20 cellular contexts compared by ENCODE assay signal in genomic region chr2:68240446-68240845, GRCh38. TPM values are rescaled to one million over a fixed set of nuclear protein-coding genes. Genes with fewer than 3 reads are reported as not detected.
DNase-seq lines count a peak whose midpoint lies in the region; ATAC-seq and TF ChIP-seq lines count a peak whose summit lies in the region.
"Had no signal": no experiment of that assay in that cellular context is flagged by ENCODE, and none has a peak within 500 bp of the region (broad histone marks: within the 10 kb centered on the region; RNA-seq: fewer than 3 reads in every experiment).

No MANE protein-coding gene starts in this region.

- H3K27me3 Mint-ChIP-seq in activated CD4-positive, alpha-beta memory T cell treated with anti-CD3 and anti-CD28 coated beads for 36 hours: no peaks in the 10 kb centered on the region
- H3K27me3 Mint-ChIP-seq in activated CD4-positive, alpha-beta memory T cell treated with anti-CD3 and anti-CD28 coated beads, Interleukin-2, amount 10 ng/mL, durations not matched to agents 7 days and 5 days: no peaks in the 10 kb centered on the region
- H3K27me3 Mint-ChIP-seq in central memory CD8-positive, alpha-beta T cell: no peaks in the 10 kb centered on the region
- no peaks in the 10 kb centered on the region for H3K27me3 Mint-ChIP-seq in stimulated activated naive B cell treated with anti-CD40 and anti-IgM and Interleukin-4, amounts not matched to agents 10 μg/mL and 1 μg/mL and 100 μg/mL, for 72 hours
- H3K27me3 Mint-ChIP-seq: progenitor cell of endocrine pancreas had no signal

- no peaks in the 10 kb centered on the region for H3K9me3 Mint-ChIP-seq in activated CD4-positive, alpha-beta memory T cell treated with anti-CD3 and anti-CD28 coated beads for 36 hours
- no peaks in the 10 kb centered on the region for H3K9me3 Mint-ChIP-seq in activated CD4-positive, alpha-beta memory T cell treated with anti-CD3 and anti-CD28 coated beads, Interleukin-2, amount 10 ng/mL, durations not matched to agents 7 days and 5 days
- H3K9me3 Mint-ChIP-seq in central memory CD8-positive, alpha-beta T cell: no peaks in the 10 kb centered on the region
- no peaks in the 10 kb centered on the region for H3K9me3 Mint-ChIP-seq in stimulated activated naive B cell treated with anti-CD40 and anti-IgM and Interleukin-4, amounts not matched to agents 10 μg/mL and 1 μg/mL and 100 μg/mL, for 72 hours
- H3K9me3 Mint-ChIP-seq: T-helper 2 cell treated with Interferon-gamma antibody and Interleukin-4, amounts not matched to agents 5 μg/mL and 100 μg/mL, for 36 hours had no signal

- H4K20me1 ChIP-seq in osteoblast (ENCODE audit: insufficient read depth, low read length): peaks cover 93% of the 10 kb centered on the region

- peaks cover 3% of the 10 kb centered on the region for H3K36me3 Mint-ChIP-seq in activated CD4-positive, alpha-beta memory T cell treated with anti-CD3 and anti-CD28 coated beads for 36 hours
- peaks cover 19% of the 10 kb centered on the region for H3K36me3 Mint-ChIP-seq in activated CD4-positive, alpha-beta memory T cell treated with anti-CD3 and anti-CD28 coated beads, Interleukin-2, amount 10 ng/mL, durations not matched to agents 7 days and 5 days (ENCODE audit: low read depth)
- peaks cover 14% of the 10 kb centered on the region for H3K36me3 Mint-ChIP-seq in central memory CD8-positive, alpha-beta T cell (ENCODE audit: insufficient read depth)
- peaks cover 11 to 21% of the 10 kb centered on the region in 2 donors for H3K36me3 Mint-ChIP-seq in stimulated activated naive B cell treated with anti-CD40 and anti-IgM and Interleukin-4, amounts not matched to agents 10 μg/mL and 1 μg/mL and 100 μg/mL, for 72 hours

- no peak for ATAC-seq in central memory CD8-positive, alpha-beta T cell (replicated peaks; ENCODE audit: extremely low read depth, poor library complexity, severe bottlenecking)
- no peak for ATAC-seq in GM18505 (IDR thresholded peaks at IDR 0.05; ENCODE audit: unreplicated experiment)
- no peak for ATAC-seq in stimulated activated naive B cell treated with anti-CD40 and anti-IgM and Interleukin-4, amounts not matched to agents 10 μg/mL and 1 μg/mL and 100 μg/mL, for 72 hours (replicated peaks)

- H3K4me3 Mint-ChIP-seq in activated CD4-positive, alpha-beta memory T cell treated with anti-CD3 and anti-CD28 coated beads for 36 hours: no peak overlapping the region
- no peak overlapping the region for H3K4me3 Mint-ChIP-seq in activated CD4-positive, alpha-beta memory T cell treated with anti-CD3 and anti-CD28 coated beads, Interleukin-2, amount 10 ng/mL, durations not matched to agents 7 days and 5 days
- H3K4me3 Mint-ChIP-seq in central memory CD8-positive, alpha-beta T cell: peak overlapping the region; percentile 41
- no peak overlapping the region for H3K4me3 Mint-ChIP-seq in stimulated activated naive B cell treated with anti-CD40 and anti-IgM and Interleukin-4, amounts not matched to agents 10 μg/mL and 1 μg/mL and 100 μg/mL, for 72 hours
- H3K4me3 Mint-ChIP-seq: T-helper 2 cell treated with Interferon-gamma antibody and Interleukin-4, amounts not matched to agents 5 μg/mL and 100 μg/mL, for 36 hours had no signal

- no peaks in the 10 kb centered on the region for H3K27me3 ChIP-seq in HUES6 (ENCODE audit: control insufficient read depth, insufficient read depth, low read length)
- no peaks in the 10 kb centered on the region for H3K27me3 ChIP-seq in osteoblast (ENCODE audit: insufficient read depth, low read length)
- H3K27me3 ChIP-seq: brain microvascular endothelial cell, MG63, spleen, tibial nerve had no signal

- POLR2A ChIA-PET in activated CD4-positive, alpha-beta memory T cell treated with anti-CD3 and anti-CD28 coated beads for 36 hours (lab: Charles Lee): no interaction called here
- POLR2A ChIA-PET in activated CD4-positive, alpha-beta memory T cell treated with anti-CD3 and anti-CD28 coated beads, Interleukin-2, amount 10 ng/mL, durations not matched to agents 7 days and 5 days (lab: Charles Lee): no interaction called here

- H3K9me3 ChIP-seq in HUES6 (ENCODE audit: control insufficient read depth, insufficient read depth, low read depth, low read length) (no peaks in the 10 kb centered on the region), osteoblast (ENCODE audit: low read depth, low read length) (no peaks in the 10 kb centered on the region)
- H3K9me3 ChIP-seq: MG63, spleen, tibial nerve had no signal

- peak overlapping the region; percentile 43 for H3K27ac Mint-ChIP-seq in activated CD4-positive, alpha-beta memory T cell treated with anti-CD3 and anti-CD28 coated beads for 36 hours
- no peak overlapping the region for H3K27ac Mint-ChIP-seq in activated CD4-positive, alpha-beta memory T cell treated with anti-CD3 and anti-CD28 coated beads, Interleukin-2, amount 10 ng/mL, durations not matched to agents 7 days and 5 days
- peak overlapping the region; percentile 6 for H3K27ac Mint-ChIP-seq in central memory CD8-positive, alpha-beta T cell (ENCODE audit: low read depth)
- H3K27ac Mint-ChIP-seq in stimulated activated naive B cell treated with anti-CD40 and anti-IgM and Interleukin-4, amounts not matched to agents 10 μg/mL and 1 μg/mL and 100 μg/mL, for 72 hours: no peak overlapping the region
- H3K27ac Mint-ChIP-seq: progenitor cell of endocrine pancreas; T-helper 2 cell treated with Interferon-gamma antibody and Interleukin-4, amounts not matched to agents 5 μg/mL and 100 μg/mL, for 36 hours had no signal

- no peak overlapping the region for H3K4me2 ChIP-seq in osteoblast (ENCODE audit: insufficient read depth, low read length)

- H3K79me2 ChIP-seq in osteoblast (ENCODE audit: insufficient read depth, low read length): peaks cover 100% of the 10 kb centered on the region

- 0 out of 2 replicates have a peak, but pooled peaks cover 4% of the 10 kb centered on the region for H3K36me3 ChIP-seq in HUES6 (ENCODE audit: control insufficient read depth, insufficient read depth, low read length)
- H3K36me3 ChIP-seq in osteoblast (ENCODE audit: insufficient read depth, low read length): peaks cover 4% of the 10 kb centered on the region
- H3K36me3 ChIP-seq: brain microvascular endothelial cell, spleen, tibial nerve had no signal

- no peak overlapping the region for H3K9ac ChIP-seq in HUES6 (ENCODE audit: low read length)

- no peak overlapping the region for H3K4me3 ChIP-seq in HUES6 (ENCODE audit: low read depth, low read length)
- H3K4me3 ChIP-seq in osteoblast (ENCODE audit: insufficient read depth, low read length): no peak overlapping the region
- H3K4me3 ChIP-seq: MG63, spleen, tibial nerve had no signal

- H2AFZ ChIP-seq in osteoblast (ENCODE audit: low read length): no peak overlapping the region

- TF ChIP-seq POLR2A in GM18505 (IDR thresholded peaks at IDR 0.05; ENCODE audit: borderline replicate concordance, extremely low read depth, insufficient read depth, insufficient read length): no peak

- H3K4me1 ChIP-seq in HUES6 (ENCODE audit: control insufficient read depth, insufficient read depth, low read length): peaks cover 52% of the 10 kb centered on the region
- peaks cover 41% of the 10 kb centered on the region for H3K4me1 ChIP-seq in osteoblast (ENCODE audit: insufficient read depth, low read length)

- intact Hi-C loops in activated CD4-positive, alpha-beta memory T cell treated with anti-CD3 and anti-CD28 coated beads for 36 hours (cut with micrococcal nuclease): no loop called here

- CTCF ChIA-PET in activated CD4-positive, alpha-beta memory T cell treated with anti-CD3 and anti-CD28 coated beads for 36 hours (lab: Charles Lee): interaction anchor here (1.0 kb wide), 1 partner anchor 9 kb away, joined by 3 read pairs; no protein-coding TSS in a partner anchor
- CTCF ChIA-PET in activated CD4-positive, alpha-beta memory T cell treated with anti-CD3 and anti-CD28 coated beads, Interleukin-2, amount 10 ng/mL, durations not matched to agents 7 days and 5 days (lab: Charles Lee): no interaction called here

- H3K27ac ChIP-seq in HUES6 (ENCODE audit: low read depth, low read length) (peak overlapping the region; percentile 35; the same call in 1 of the 2 replicates), osteoblast (ENCODE audit: low read depth, low read length) (peak overlapping the region; percentile 14)
- H3K27ac ChIP-seq: brain microvascular endothelial cell, C4-2B, tibial nerve had no signal

- DNase-seq in activated CD4-positive, alpha-beta memory T cell treated with anti-CD3 and anti-CD28 coated beads for 36 hours: no peak
- no peak for DNase-seq in activated CD4-positive, alpha-beta memory T cell treated with anti-CD3 and anti-CD28 coated beads, Interleukin-2, amount 10 ng/mL, durations not matched to agents 7 days and 5 days
- DNase-seq in central memory CD8-positive, alpha-beta T cell (ENCODE audit: low spot score in 2 of 2): no peak
- no peak for DNase-seq in osteoblast (ENCODE audit: insufficient read length, low spot score, missing footprints)
- no peak for DNase-seq in stimulated activated naive B cell treated with anti-CD40 and anti-IgM and Interleukin-4, amounts not matched to agents 10 μg/mL and 1 μg/mL and 100 μg/mL, for 72 hours
- DNase-seq in activated CD4-positive, alpha-beta T cell treated with anti-CD3 and anti-CD28 coated beads, Interleukin-2, amount 50 U/mL, for 1 hour: no peak
- DNase-seq: 8988T; activated CD8-positive, alpha-beta memory T cell treated with anti-CD3 and anti-CD28 coated beads, Interleukin-2, amount 50 U/mL, for 48 hours; activated naive CD4-positive, alpha-beta T cell treated with anti-CD3 and anti-CD28 coated beads, Interleukin-2, amount 50 U/mL, for 16 hours; brain microvascular endothelial cell; MG63; NCI-H2081; NCI-H524 treated with DMSO at 0.1 percent for 48 hours; spleen had no signal

- TF ChIP-seq CTCF in osteoblast (IDR thresholded peaks at IDR 0.05; ENCODE audit: extremely low read depth, low read depth, low read length): no peak

- peaks cover 61% of the 10 kb centered on the region for H3K4me1 Mint-ChIP-seq in activated CD4-positive, alpha-beta memory T cell treated with anti-CD3 and anti-CD28 coated beads for 36 hours (ENCODE audit: low read depth)
- peaks cover 51% of the 10 kb centered on the region for H3K4me1 Mint-ChIP-seq in activated CD4-positive, alpha-beta memory T cell treated with anti-CD3 and anti-CD28 coated beads, Interleukin-2, amount 10 ng/mL, durations not matched to agents 7 days and 5 days
- H3K4me1 Mint-ChIP-seq in central memory CD8-positive, alpha-beta T cell: peaks cover 51% of the 10 kb centered on the region
- H3K4me1 Mint-ChIP-seq in stimulated activated naive B cell treated with anti-CD40 and anti-IgM and Interleukin-4, amounts not matched to agents 10 μg/mL and 1 μg/mL and 100 μg/mL, for 72 hours: peaks cover 34 to 60% of the 10 kb centered on the region in 2 donors

RNA-seq across cellular contexts. Expression of gene PPP3R1, which starts 11.9 kb away (rescaled TPM):
- total RNA-seq in activated CD4-positive, alpha-beta memory T cell treated with anti-CD3 and anti-CD28 coated beads for 36 hours: 10 to 100 TPM; 76.2 to 76.6 TPM
- 10 to 100 TPM; 80.0 to 92.9 TPM for total RNA-seq in activated CD4-positive, alpha-beta memory T cell treated with anti-CD3 and anti-CD28 coated beads, Interleukin-2, amount 10 ng/mL, durations not matched to agents 7 days and 5 days
- 29.7 and 32.1 TPM in 2 replicates for total RNA-seq in osteoblast

Comparison
In these comparisons a context has a peak if more than half of its experiments do, and no peak if none do; other contexts are left out.
1. H3K27ac Mint-ChIP-seq: peak in activated CD4-positive, alpha-beta memory T cell treated with anti-CD3 and anti-CD28 coated beads for 36 hours (single experiment) and central memory CD8-positive, alpha-beta T cell (single experiment); none in activated CD4-positive, alpha-beta memory T cell treated with anti-CD3 and anti-CD28 coated beads, Interleukin-2, amount 10 ng/mL, durations not matched to agents 7 days and 5 days (single experiment) and stimulated activated naive B cell treated with anti-CD40 and anti-IgM and Interleukin-4, amounts not matched to agents 10 μg/mL and 1 μg/mL and 100 μg/mL, for 72 hours (single experiment).